8 cellular contexts compared by ENCODE assay signal in the genomic region with DNA sequence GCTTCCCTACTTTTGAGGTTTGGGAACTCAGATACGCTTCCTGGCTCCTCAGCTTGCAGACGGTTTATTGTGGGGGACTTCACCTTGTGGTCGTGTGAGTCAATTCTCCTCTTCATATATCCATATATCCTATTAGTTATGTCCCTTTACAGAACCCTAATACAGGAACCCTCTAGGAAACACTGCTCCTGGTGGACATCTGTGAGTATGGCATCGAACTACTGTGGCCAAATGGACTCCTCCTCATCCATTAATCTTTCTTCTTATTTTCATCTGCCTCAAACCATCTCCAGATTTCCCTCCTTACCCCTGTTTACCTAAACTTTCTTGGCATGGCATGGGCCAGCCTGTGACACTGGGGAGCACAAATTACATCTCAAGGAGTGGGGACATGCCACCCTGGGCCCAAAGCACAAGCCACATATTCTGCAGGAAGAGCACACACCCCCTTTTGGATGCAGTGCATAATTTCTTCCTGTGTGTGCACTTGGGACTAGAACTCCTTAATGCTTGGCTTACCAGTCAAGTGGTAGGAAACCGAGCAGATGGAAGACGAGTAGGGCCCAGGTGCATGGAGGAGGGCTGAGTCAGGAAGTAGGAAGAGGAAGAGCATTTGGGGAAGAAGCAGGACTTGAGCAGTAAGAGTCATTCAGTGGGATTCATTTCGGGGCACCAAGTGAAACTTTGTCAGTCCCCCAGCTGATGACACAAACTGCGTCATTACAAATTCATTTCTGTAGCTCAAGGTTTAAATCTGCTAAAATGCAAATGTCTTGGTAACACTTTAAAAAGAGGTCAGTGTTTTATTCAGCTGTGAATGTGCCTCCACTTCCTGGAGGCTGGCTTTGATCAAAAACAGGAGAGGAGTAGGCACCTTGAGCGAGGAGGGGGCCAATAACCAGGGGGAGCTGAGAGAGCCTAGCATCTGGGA.
A peak's percentile ranks its signal among the peaks of the same experiment; 100 is the strongest.
DNase-seq lines count a peak whose midpoint lies in the region; ATAC-seq, FAIRE-seq and TF ChIP-seq lines count a peak whose summit lies in the region.

No MANE protein-coding gene starts in this region.

- H3K4me1 ChIP-seq in A549 = no peaks in the 10 kb centered on the region

- no peak; the same call in 2 of the 3 replicates for TF ChIP-seq CTCF in A549 (IDR thresholded peaks at IDR 0.05)

- H3K4me3 ChIP-seq in A549 = no peak overlapping the region

- H3K4me2 ChIP-seq in A549 = no peak overlapping the region

- WGBS in A549 (ENCODE audit: missing lambda C conversion rate) = 33% methylated on average over 9 of the region's 9 CpGs

- CTCF ChIA-PET in A549 (lab: Yijun Ruan, JAX) = interaction anchor here (0.8 to 1.0 kb wide), 3 partner anchors 12 to 25 kb away, joined by 3 to 4 read pairs (median 3); no protein-coding TSS in a partner anchor

- DNase-seq in A549 (ENCODE audit: low read depth in 1 of 2, low spot score in 1 of 2) (peak; percentile 21 to 32), GDM1 (lab: John Stamatoyannopoulos, UW) (peak; percentile 42), NCI-H82 (lab: John Stamatoyannopoulos, UW) (peak; percentile 66), erythroblast (lab: John Stamatoyannopoulos, UW) (peak; percentile 11 to 34), GM19240 (ENCODE audit: insufficient read length, low spot score) (no peak)

- ATAC-seq in A549 (peak; percentile 68 to 86; a peak in 3 of 6 replicates), GM21528 (IDR thresholded peaks at IDR 0.05; ENCODE audit: low FRiP score, unreplicated experiment) (no peak), GM19035 (IDR thresholded peaks at IDR 0.05; ENCODE audit: unreplicated experiment) (no peak), HG02759 (IDR thresholded peaks at IDR 0.05; ENCODE audit: unreplicated experiment) (no peak)

- TF ChIP-seq RAD21 in A549 (conservative IDR thresholded peaks at IDR 0.05 in 1 of 2, IDR thresholded peaks at IDR 0.05 in 1 of 2) = peak in 1 of 2 experiments; percentile 12; a peak in 1 of 5 replicates

- H3K27ac ChIP-seq in A549 = no peak overlapping the region

- no peak for FAIRE-seq in A549 (lab: Jason Lieb, UNC)

- TF ChIP-seq EP300 in A549 (IDR thresholded peaks at IDR 0.05) = no peak

- H3K9me3 ChIP-seq in A549 = no peaks in the 10 kb centered on the region

- no peak for TF ChIP-seq POLR2A in A549 (IDR thresholded peaks at IDR 0.05; ENCODE audit: low read length)
- TF ChIP-seq POLR2A in erythroblast (IDR thresholded peaks at IDR 0.05; ENCODE audit: low read length) = no peak

- POLR2A ChIA-PET in A549 (lab: Yijun Ruan, JAX) = no interaction called here

TF ChIP-seq in A549, 52 proteins besides CTCF, POLR2A, EP300 and RAD21:
- TF ChIP-seq, protein P1, sequence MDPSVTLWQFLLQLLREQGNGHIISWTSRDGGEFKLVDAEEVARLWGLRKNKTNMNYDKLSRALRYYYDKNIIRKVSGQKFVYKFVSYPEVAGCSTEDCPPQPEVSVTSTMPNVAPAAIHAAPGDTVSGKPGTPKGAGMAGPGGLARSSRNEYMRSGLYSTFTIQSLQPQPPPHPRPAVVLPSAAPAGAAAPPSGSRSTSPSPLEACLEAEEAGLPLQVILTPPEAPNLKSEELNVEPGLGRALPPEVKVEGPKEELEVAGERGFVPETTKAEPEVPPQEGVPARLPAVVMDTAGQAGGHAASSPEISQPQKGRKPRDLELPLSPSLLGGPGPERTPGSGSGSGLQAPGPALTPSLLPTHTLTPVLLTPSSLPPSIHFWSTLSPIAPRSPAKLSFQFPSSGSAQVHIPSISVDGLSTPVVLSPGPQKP (IDR thresholded peaks at IDR 0.05; ENCODE audit: low read depth, low read length) = no peak
- TF ChIP-seq, protein P2, sequence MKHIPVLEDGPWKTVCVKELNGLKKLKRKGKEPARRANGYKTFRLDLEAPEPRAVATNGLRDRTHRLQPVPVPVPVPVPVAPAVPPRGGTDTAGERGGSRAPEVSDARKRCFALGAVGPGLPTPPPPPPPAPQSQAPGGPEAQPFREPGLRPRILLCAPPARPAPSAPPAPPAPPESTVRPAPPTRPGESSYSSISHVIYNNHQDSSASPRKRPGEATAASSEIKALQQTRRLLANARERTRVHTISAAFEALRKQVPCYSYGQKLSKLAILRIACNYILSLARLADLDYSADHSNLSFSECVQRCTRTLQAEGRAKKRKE (CRISPR knock-in tag; IDR thresholded peaks at IDR 0.05; ENCODE audit: low read depth) = no peak
- TF ChIP-seq, protein P3, sequence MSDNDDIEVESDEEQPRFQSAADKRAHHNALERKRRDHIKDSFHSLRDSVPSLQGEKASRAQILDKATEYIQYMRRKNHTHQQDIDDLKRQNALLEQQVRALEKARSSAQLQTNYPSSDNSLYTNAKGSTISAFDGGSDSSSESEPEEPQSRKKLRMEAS (IDR thresholded peaks at IDR 0.05) = no peak
- no peak for TF ChIP-seq EHF (CRISPR knock-in tag; IDR thresholded peaks at IDR 0.05)
- no peak for TF ChIP-seq ESRRA (IDR thresholded peaks at IDR 0.05; ENCODE audit: borderline replicate concordance, low read length)
- no peak for TF ChIP-seq MYC (IDR thresholded peaks at IDR 0.05; ENCODE audit: borderline replicate concordance, low read length)
- TF ChIP-seq RFX5 (IDR thresholded peaks at IDR 0.05) = no peak

Comparison
In these comparisons a context has a peak if more than half of its experiments do, and no peak if none do; other contexts are left out.
1. ATAC-seq: peak in A549 (2 of 2); none in GM21528 (single experiment), GM19035 (single experiment) and HG02759 (single experiment).